Comparison of ENCODE assay signal across 8 cellular contexts in the genomic region with DNA sequence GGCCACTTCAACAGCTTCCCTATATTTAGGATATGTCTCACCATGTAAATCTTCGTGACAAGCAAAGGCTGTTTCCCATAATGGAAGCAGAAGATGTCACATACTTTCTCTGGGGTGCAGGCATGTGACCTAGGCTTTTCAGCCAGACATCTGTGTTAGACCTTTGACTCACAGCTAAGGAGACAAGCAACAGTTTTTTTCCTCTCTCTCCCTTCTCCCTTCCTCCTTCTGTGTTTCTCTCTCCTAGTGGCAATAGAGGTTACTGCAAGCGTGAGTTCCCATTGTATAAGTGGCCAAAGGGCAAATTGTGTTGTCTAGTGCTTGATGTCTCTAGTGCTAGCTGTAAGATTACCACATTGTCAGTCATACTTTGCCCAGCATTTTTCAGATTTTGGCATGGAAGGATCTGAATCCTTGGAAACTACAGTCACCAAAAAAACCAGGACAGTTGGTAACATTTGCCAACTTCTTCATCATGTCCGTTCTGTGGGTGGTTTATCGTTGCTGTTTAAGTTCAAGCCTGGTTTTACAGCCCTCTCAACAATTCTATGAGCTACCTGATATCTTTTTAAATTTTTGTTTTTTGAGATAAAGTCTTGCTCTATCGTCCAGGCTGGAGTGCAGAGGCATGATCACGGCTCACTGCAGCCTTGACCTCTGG. TPM values are rescaled to one million over a fixed set of nuclear protein-coding genes. Genes with fewer than 3 reads are reported as not detected.
DNase-seq lines count a peak whose midpoint lies in the region; ATAC-seq and TF ChIP-seq lines count a peak whose summit lies in the region.

No MANE protein-coding gene starts in this region.

- WGBS in prostate gland = 84% methylated on average over 6 of the region's 6 CpGs

- H3K4me1 ChIP-seq in prostate gland (replicated peaks) = no peaks in the 10 kb centered on the region

- TF ChIP-seq POLR2A in prostate gland (IDR thresholded peaks at IDR 0.05) = no peak

- H3K9me3 ChIP-seq in prostate gland = no peaks in the 10 kb centered on the region

- DNase-seq in stimulated activated CD4-positive, alpha-beta T cell treated with anti-CD3 and anti-CD28 coated beads, Interleukin-2, amount 100 ng/mL, for 48 hours = peak; percentile 7 to 31
- no peak for DNase-seq in stimulated activated CD4-positive, alpha-beta T cell treated with anti-CD3 and anti-CD28 coated beads, Interleukin-4, amount 100 ng/mL, for 1 hour
- DNase-seq in NCI-H2107 treated with DMSO at 0.1 percent for 48 hours (lab: John Stamatoyannopoulos, UW; ENCODE audit: unreplicated experiment) = peak; percentile 51
- peak; percentile 18 for DNase-seq in glomerular endothelial cell (ENCODE audit: extremely low read depth, low read depth, low spot score)
- no peak for DNase-seq in prostate gland (ENCODE audit: low spot score)

- no peak overlapping the region for H3K27ac ChIP-seq in prostate gland

- TF ChIP-seq CTCF in WI38 (IDR thresholded peaks at IDR 0.05; ENCODE audit: low read depth, low read length) = peak; percentile 72
- TF ChIP-seq CTCF in prostate gland (IDR thresholded peaks at IDR 0.05) = peak in 3 of 4 experiments; percentile 16 to 37 (median 20)

- H3K4me3 ChIP-seq in WI38 (ENCODE audit: low read depth, low read length) (no peak overlapping the region), prostate gland (no peak overlapping the region)

- ATAC-seq in HG02571 (IDR thresholded peaks at IDR 0.05; ENCODE audit: unreplicated experiment) (peak; percentile 74), GM19455 (IDR thresholded peaks at IDR 0.05; ENCODE audit: unreplicated experiment) (no peak)

- no peaks in the 10 kb centered on the region for H3K27me3 ChIP-seq in prostate gland (replicated peaks; ENCODE audit: insufficient read depth)

- intact Hi-C loops in prostate gland (cut with DNase I) = no loop called here

- no peaks in the 10 kb centered on the region for H3K36me3 ChIP-seq in prostate gland

RNA-seq across cellular contexts. Expression of gene RABGAP1L, which starts 44.4 kb away (rescaled TPM):
- total RNA-seq in glomerular endothelial cell (26.6 and 29.5 TPM in 2 replicates), prostate gland (10 to 100 TPM; 32.3 to 41.5 TPM)

Comparison
In these comparisons a context has a peak if more than half of its experiments do, and no peak if none do; other contexts are left out.
1. DNase-seq: peak in stimulated activated CD4-positive, alpha-beta T cell treated with anti-CD3 and anti-CD28 coated beads, Interleukin-2, amount 100 ng/mL, for 48 hours (2 of 2), NCI-H2107 treated with DMSO at 0.1 percent for 48 hours (single experiment) and glomerular endothelial cell (single experiment); none in stimulated activated CD4-positive, alpha-beta T cell treated with anti-CD3 and anti-CD28 coated beads, Interleukin-4, amount 100 ng/mL, for 1 hour (single experiment) and prostate gland (single experiment).